Comparison of ENCODE assay signal across 8 cellular contexts in genomic region chr19:55460670-55461258, GRCh38. TPM values are rescaled to one million over a fixed set of nuclear protein-coding genes. Genes with fewer than 3 reads are reported as not detected.
DNase-seq lines count a peak whose midpoint lies in the region; ATAC-seq and TF ChIP-seq lines count a peak whose summit lies in the region.

No MANE protein-coding gene starts in this region.

- peaks cover 17% of the 10 kb centered on the region for H3K4me1 Mint-ChIP-seq in CD4-positive, alpha-beta T cell (ENCODE audit: low read depth)

- RAD21 ChIA-PET in HCT116 (lab: Charles Lee; ENCODE audit: low non-redundant PET in 1 of 2, low total read pairs in 2 of 2, uncharacterized antibody in 2 of 2, unreplicated experiment in 2 of 2) = no interaction called here

- POLR2A ChIA-PET in CD4-positive, alpha-beta T cell (lab: Charles Lee) = no interaction called here
- POLR2A ChIA-PET in HCT116 (lab: Charles Lee) = no interaction called here

- peak overlapping the region; percentile 98 for H3K4me2 ChIP-seq in HCT116 (ENCODE audit: low read length)

- H3K36me3 Mint-ChIP-seq in CD4-positive, alpha-beta T cell (ENCODE audit: low read depth) = peaks cover 5% of the 10 kb centered on the region

- H3K9me3 ChIP-seq in CD4-positive, alpha-beta T cell (ENCODE audit: control insufficient read depth, low read length) = no peaks in the 10 kb centered on the region
- H3K9me3 ChIP-seq in HCT116 (ENCODE audit: control insufficient read depth in 1 of 2, insufficient read depth in 1 of 2, low read depth in 1 of 2, low read length in 2 of 2) = no peaks in the 10 kb centered on the region
- no peaks in the 10 kb centered on the region for H3K9me3 ChIP-seq in body of pancreas
- no peaks in the 10 kb centered on the region for H3K9me3 ChIP-seq in iPS DF 6.9 (ENCODE audit: control insufficient read depth, insufficient read depth, low read length)
- no peaks in the 10 kb centered on the region for H3K9me3 ChIP-seq in gastrocnemius medialis

- BruUV-seq in HCT116 (replicated peaks; lab: Mats Ljungman, UMichigan) = no TSS peak

- H4K20me1 ChIP-seq in HCT116 (ENCODE audit: insufficient read depth) = no peaks in the 10 kb centered on the region

- in situ Hi-C loops in gastrocnemius medialis (cut with MboI; ENCODE audit: low sequenced_read_pairs in 4 of 4) = no loop called here

- DNase-seq in CD4-positive, alpha-beta T cell = no peak
- DNase-seq in HCT116 (ENCODE audit: low read depth, low spot score) = no peak
- peak; percentile 55 for DNase-seq in RKO (ENCODE audit: low spot score)
- peak; percentile 78 to 87 (median 83) for DNase-seq in body of pancreas
- DNase-seq in iPS DF 6.9 (ENCODE audit: low read depth, low spot score) = no peak
- DNase-seq in gastrocnemius medialis = peak; percentile 71 to 78

- no peaks in the 10 kb centered on the region for H3K27me3 Mint-ChIP-seq in CD4-positive, alpha-beta T cell

- intact Hi-C loops in CD4-positive, alpha-beta T cell (cut with DNase I, micrococcal nuclease) = loop anchor here in 1 of 2 experiments (2.0 to 5.0 kb wide), 2 partner anchors 53 to 74 kb away; partner anchors contain the start of gene UBE2S
- intact Hi-C loops in HCT116 (cut with micrococcal nuclease) = no loop called here
- intact Hi-C loops in body of pancreas (cut with DNase I) = no loop called here
- intact Hi-C loops in gastrocnemius medialis (cut with DNase I; ENCODE audit: low total_unique reads) = loop anchor here (1.0 to 5.0 kb wide), 4 partner anchors 16 to 121 kb away; partner anchors contain the start of genes KMT5C, RPL28, TMEM238 and UBE2S

- no peaks in the 10 kb centered on the region for H3K9me2 ChIP-seq in HCT116 (ENCODE audit: insufficient read depth)

- TF ChIP-seq POLR2A in HCT116 (IDR thresholded peaks at IDR 0.05; ENCODE audit: borderline replicate concordance, extremely low read depth, insufficient read depth, insufficient read length) (no peak), body of pancreas (IDR thresholded peaks at IDR 0.05) (no peak), gastrocnemius medialis (IDR thresholded peaks at IDR 0.05) (no peak)

- 5% methylated on average over 16 to 24 of the region's 24 CpGs for WGBS in body of pancreas, 2 donors
- 100% methylated on average over 1 of the region's 24 CpGs for WGBS in iPS DF 6.9 (ENCODE audit: insufficient coverage, insufficient read length)

- no peak for ATAC-seq in CD4-positive, alpha-beta T cell (ENCODE audit: poor library complexity)
- ATAC-seq in HCT116 (peak; percentile 38), body of pancreas (peak; percentile 34), gastrocnemius medialis (peak; percentile 40 to 54), HG02623 (IDR thresholded peaks at IDR 0.05; ENCODE audit: unreplicated experiment) (no peak), HG03175 (IDR thresholded peaks at IDR 0.05; ENCODE audit: unreplicated experiment) (no peak)

- CTCF ChIA-PET in CD4-positive, alpha-beta T cell (lab: Charles Lee) = interaction anchor here (1.3 kb wide), 1 partner anchor 43 kb away, joined by 15 read pairs; no protein-coding TSS in a partner anchor
- CTCF ChIA-PET in HCT116 (lab: Charles Lee) = no interaction called here

- TF ChIP-seq CTCF in CD4-positive, alpha-beta T cell (IDR thresholded peaks at IDR 0.05) = no peak
- TF ChIP-seq CTCF in HCT116 (IDR thresholded peaks at IDR 0.05 in 2 of 3, conservative IDR thresholded peaks at IDR 0.05 in 1 of 3; ENCODE audit: borderline replicate concordance in 1 of 3, insufficient read depth in 1 of 3, low read depth in 2 of 3, low read length in 2 of 3) (no peak), body of pancreas (IDR thresholded peaks at IDR 0.05) (no peak), gastrocnemius medialis (IDR thresholded peaks at IDR 0.05 in 4 of 5, conservative IDR thresholded peaks at IDR 0.05 in 1 of 5) (no peak)

- peak overlapping the region; percentile 96 for H3K4me3 Mint-ChIP-seq in CD4-positive, alpha-beta T cell

- H3K9ac ChIP-seq in HCT116 (ENCODE audit: low read length) = peak overlapping the region; percentile 96

- H3K27ac Mint-ChIP-seq in CD4-positive, alpha-beta T cell = peak overlapping the region; percentile 55

- H3K4me3 ChIP-seq in HCT116 (replicated peaks in 1 of 2; ENCODE audit: low read depth in 1 of 2, low read length in 2 of 2) (peak overlapping the region; percentile 98 to 99), body of pancreas (peak overlapping the region; percentile 37 to 75), iPS DF 6.9 (ENCODE audit: low read length) (peak overlapping the region; percentile 64; the same call in 1 of the 2 replicates), gastrocnemius medialis (peak overlapping the region; percentile 72 to 94 (median 86))

- peak overlapping the region; percentile 72 for H3K27ac ChIP-seq in CD4-positive, alpha-beta T cell (ENCODE audit: low read depth, low read length)
- H3K27ac ChIP-seq in HCT116 (ENCODE audit: low read depth, low read length) (peak overlapping the region; percentile 87), body of pancreas (peak overlapping the region; percentile 88 to 97 (median 92)), iPS DF 6.9 (ENCODE audit: low read length) (no peak overlapping the region), gastrocnemius medialis (peak overlapping the region; percentile 89 to 97 (median 94))

- H2AFZ ChIP-seq in HCT116 (ENCODE audit: low read depth, low read length, poor library complexity, severe bottlenecking) = no peak overlapping the region

- H3K9me3 Mint-ChIP-seq in CD4-positive, alpha-beta T cell = no peaks in the 10 kb centered on the region

- H3K36me3 ChIP-seq in HCT116 (ENCODE audit: control insufficient read depth in 1 of 2, insufficient read depth in 2 of 2, low read length in 2 of 2) (no peaks in the 10 kb centered on the region), body of pancreas (replicated peaks in 1 of 2; ENCODE audit: insufficient read depth in 1 of 2, low read depth in 2 of 2) (no peaks in the 10 kb centered on the region), iPS DF 6.9 (ENCODE audit: control insufficient read depth, insufficient read depth, low read length) (no peaks in the 10 kb centered on the region), gastrocnemius medialis (no peaks in the 10 kb centered on the region)

- H3K4me1 ChIP-seq in HCT116 (ENCODE audit: control insufficient read depth in 1 of 2, insufficient read depth in 2 of 2, low read length in 2 of 2) (peaks cover 9 to 23% of the 10 kb centered on the region in 2 experiments), body of pancreas (peaks cover 29% of the 10 kb centered on the region), iPS DF 6.9 (ENCODE audit: control insufficient read depth, insufficient read depth, low read length) (peaks cover 4% of the 10 kb centered on the region), gastrocnemius medialis (peaks cover 12 to 13% of the 10 kb centered on the region in 2 donors)

- H3K27me3 ChIP-seq in CD4-positive, alpha-beta T cell (ENCODE audit: control insufficient read depth, insufficient read depth, low read length) = no peaks in the 10 kb centered on the region
- H3K27me3 ChIP-seq in HCT116 (ENCODE audit: insufficient read depth, low read length) (no peaks in the 10 kb centered on the region), body of pancreas (no peaks in the 10 kb centered on the region), iPS DF 6.9 (ENCODE audit: control insufficient read depth, insufficient read depth, low read length) (no peaks in the 10 kb centered on the region), gastrocnemius medialis (no peaks in the 10 kb centered on the region)

- no peak for TF ChIP-seq RAD21 in HCT116 (IDR thresholded peaks at IDR 0.05; ENCODE audit: low read depth)

- H3K79me2 ChIP-seq in HCT116 (ENCODE audit: insufficient read depth, low read length) = peaks cover 12% of the 10 kb centered on the region; the same call in 1 of the 2 replicates

TF ChIP-seq in HCT116, 20 proteins besides CTCF, POLR2A, EP300 and RAD21:
- TF ChIP-seq EZH2phosphoT487 (IDR thresholded peaks at IDR 0.05; ENCODE audit: borderline replicate concordance) (no peak), POLR2AphosphoS5 (IDR thresholded peaks at IDR 0.05; ENCODE audit: low read depth, low read length) (0 out of 2 replicates have a peak, but pooled peaks have one; percentile 14), EGR1 (IDR thresholded peaks at IDR 0.05; ENCODE audit: low read depth) (no peak)

RNA-seq across cellular contexts. Expression of gene ISOC2, which starts 0.7 kb away (rescaled TPM):
- 1 to 10 TPM; 1.5 to 2.2 TPM for total RNA-seq in CD4-positive, alpha-beta T cell
- 56.8 TPM for total RNA-seq in HCT116 (2021; ENCODE audit: unreplicated experiment)
- polyA plus RNA-seq in HCT116 (2012) = 53.6 and 62.9 TPM in 2 replicates
- total RNA-seq in body of pancreas = 10 to 100 TPM; 38.4 to 75.8 TPM
- 100 to 1,000 TPM in 1 of 4 donors, 10 to 100 TPM in 3; 59.7 to 101 (median 88.7) TPM for total RNA-seq in gastrocnemius medialis

RNA-seq across cellular contexts. Expression of gene C19orf85, which starts 3.8 kb away (rescaled TPM):
- not detected for total RNA-seq in CD4-positive, alpha-beta T cell
- total RNA-seq in HCT116 (2021; ENCODE audit: unreplicated experiment) = 0.34 TPM
- polyA plus RNA-seq in HCT116 (2012) = 0.04 TPM in 1 of 2 replicates, not detected in the other
- total RNA-seq in body of pancreas = not detected
- not detected for total RNA-seq in gastrocnemius medialis

RNA-seq across cellular contexts. Expression of gene ZNF628, which starts 15.7 kb away (rescaled TPM):
- 10 to 100 TPM; 26.6 to 27.2 TPM for total RNA-seq in CD4-positive, alpha-beta T cell
- 14.9 TPM for total RNA-seq in HCT116 (2021; ENCODE audit: unreplicated experiment)
- 8.0 and 11.6 TPM in 2 replicates for polyA plus RNA-seq in HCT116 (2012)
- total RNA-seq in body of pancreas = 1 to 10 TPM; 3.4 to 8.2 TPM
- 10 to 100 TPM in 3 of 4 donors, 1 to 10 TPM in 1; 7.4 to 22.3 (median 14.1) TPM for total RNA-seq in gastrocnemius medialis

RNA-seq across cellular contexts. Expression of gene SHISA7, which starts 17.7 kb away (rescaled TPM):
- not detected for total RNA-seq in CD4-positive, alpha-beta T cell
- total RNA-seq in HCT116 (2021; ENCODE audit: unreplicated experiment) (not detected), body of pancreas (not detected), gastrocnemius medialis (not detected)
- polyA plus RNA-seq in HCT116 (2012) = 0.01 TPM in 1 of 2 replicates, not detected in the other

RNA-seq across cellular contexts. Expression of gene NAT14, which starts 24.2 kb away (rescaled TPM):
- 10 to 100 TPM; 10.5 to 14.7 TPM for total RNA-seq in CD4-positive, alpha-beta T cell
- total RNA-seq in HCT116 (2021; ENCODE audit: unreplicated experiment) (55.3 TPM), body of pancreas (1 to 10 TPM; 4.2 to 8.2 TPM), gastrocnemius medialis (1 to 10 TPM in 2 of 4 donors, under 1 TPM in 2; 0.40 to 2.5 (median 1.1) TPM)
- polyA plus RNA-seq in HCT116 (2012) = 39.0 and 45.6 TPM in 2 replicates

Comparison
In these comparisons a context has a peak if more than half of its experiments do, and no peak if none do; other contexts are left out.
1. ATAC-seq: peak in HCT116 (single experiment), body of pancreas (single experiment) and gastrocnemius medialis (2 of 2); none in CD4-positive, alpha-beta T cell (single experiment), HG02623 (single experiment) and HG03175 (single experiment).
2. DNase-seq: peak in RKO (single experiment), body of pancreas (4 of 4) and gastrocnemius medialis (2 of 2); none in CD4-positive, alpha-beta T cell (0 of 10), HCT116 (single experiment) and iPS DF 6.9 (single experiment).
3. RNA of gene ISOC2, which starts 0.7 kb away (total RNA-seq): 59.7 to 101 TPM in gastrocnemius medialis, 38.4 to 75.8 TPM in body of pancreas and 56.8 TPM in HCT116 (single experiment); 1.5 to 2.2 TPM in CD4-positive, alpha-beta T cell; every median in the first group is over 10 times any median in the second.
4. Peak in every context shown above with its lines, with median percentiles within 50 percentile points of each other: H3K4me3 ChIP-seq.